In the genomic region with DNA sequence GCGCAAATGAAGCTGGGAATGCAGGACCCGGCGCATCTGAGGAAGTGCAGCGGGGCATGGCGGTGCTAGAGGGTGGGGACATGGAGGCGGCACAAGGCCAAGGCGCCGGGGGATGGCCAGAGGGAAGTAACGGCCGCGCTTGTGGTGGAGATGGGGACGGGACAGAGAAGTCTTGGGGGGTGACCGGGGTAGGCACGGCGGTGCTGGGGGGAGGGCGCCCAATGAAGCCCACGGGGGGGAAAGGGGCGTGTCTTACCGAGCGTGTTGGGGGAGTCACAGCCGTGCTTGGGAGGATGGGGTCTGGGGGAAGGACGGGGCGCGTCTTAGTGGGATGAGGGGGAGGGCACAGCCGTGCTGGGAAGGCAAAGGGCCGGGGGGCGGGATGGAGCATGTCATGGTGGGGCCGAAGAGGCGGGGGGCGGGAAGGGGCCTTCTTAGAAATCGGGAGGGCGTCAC, we compare ENCODE assay signal across 1 cellular context.
TF ChIP-seq lines count a peak whose summit lies in the region.

No MANE protein-coding gene starts in this region.

TF ChIP-seq in HCT116, 20 proteins besides CTCF, POLR2A, EP300 and RAD21 (continued from another document):
- TF ChIP-seq, protein P1, sequence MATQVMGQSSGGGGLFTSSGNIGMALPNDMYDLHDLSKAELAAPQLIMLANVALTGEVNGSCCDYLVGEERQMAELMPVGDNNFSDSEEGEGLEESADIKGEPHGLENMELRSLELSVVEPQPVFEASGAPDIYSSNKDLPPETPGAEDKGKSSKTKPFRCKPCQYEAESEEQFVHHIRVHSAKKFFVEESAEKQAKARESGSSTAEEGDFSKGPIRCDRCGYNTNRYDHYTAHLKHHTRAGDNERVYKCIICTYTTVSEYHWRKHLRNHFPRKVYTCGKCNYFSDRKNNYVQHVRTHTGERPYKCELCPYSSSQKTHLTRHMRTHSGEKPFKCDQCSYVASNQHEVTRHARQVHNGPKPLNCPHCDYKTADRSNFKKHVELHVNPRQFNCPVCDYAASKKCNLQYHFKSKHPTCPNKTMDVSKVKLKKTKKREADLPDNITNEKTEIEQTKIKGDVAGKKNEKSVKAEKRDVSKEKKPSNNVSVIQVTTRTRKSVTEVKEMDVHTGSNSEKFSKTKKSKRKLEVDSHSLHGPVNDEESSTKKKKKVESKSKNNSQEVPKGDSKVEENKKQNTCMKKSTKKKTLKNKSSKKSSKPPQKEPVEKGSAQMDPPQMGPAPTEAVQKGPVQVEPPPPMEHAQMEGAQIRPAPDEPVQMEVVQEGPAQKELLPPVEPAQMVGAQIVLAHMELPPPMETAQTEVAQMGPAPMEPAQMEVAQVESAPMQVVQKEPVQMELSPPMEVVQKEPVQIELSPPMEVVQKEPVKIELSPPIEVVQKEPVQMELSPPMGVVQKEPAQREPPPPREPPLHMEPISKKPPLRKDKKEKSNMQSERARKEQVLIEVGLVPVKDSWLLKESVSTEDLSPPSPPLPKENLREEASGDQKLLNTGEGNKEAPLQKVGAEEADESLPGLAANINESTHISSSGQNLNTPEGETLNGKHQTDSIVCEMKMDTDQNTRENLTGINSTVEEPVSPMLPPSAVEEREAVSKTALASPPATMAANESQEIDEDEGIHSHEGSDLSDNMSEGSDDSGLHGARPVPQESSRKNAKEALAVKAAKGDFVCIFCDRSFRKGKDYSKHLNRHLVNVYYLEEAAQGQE (IDR thresholded peaks at IDR 0.05; ENCODE audit: low read depth), result no peak
- no peak for TF ChIP-seq SIN3A (IDR thresholded peaks at IDR 0.05; ENCODE audit: low read depth)
- TF ChIP-seq SRF (IDR thresholded peaks at IDR 0.05; ENCODE audit: low read depth), result no peak
- TF ChIP-seq EGR1 (IDR thresholded peaks at IDR 0.05; ENCODE audit: low read depth), result no peak
- TF ChIP-seq JUND (IDR thresholded peaks at IDR 0.05), result no peak
- no peak for TF ChIP-seq CBX3 (IDR thresholded peaks at IDR 0.05; ENCODE audit: low read depth)
- no peak for TF ChIP-seq POLR2AphosphoS5 (IDR thresholded peaks at IDR 0.05; ENCODE audit: low read depth, low read length)
- TF ChIP-seq EZH2phosphoT487 (IDR thresholded peaks at IDR 0.05; ENCODE audit: borderline replicate concordance), result no peak
